ENCODE assay signal across 8 cellular contexts in the genomic region with DNA sequence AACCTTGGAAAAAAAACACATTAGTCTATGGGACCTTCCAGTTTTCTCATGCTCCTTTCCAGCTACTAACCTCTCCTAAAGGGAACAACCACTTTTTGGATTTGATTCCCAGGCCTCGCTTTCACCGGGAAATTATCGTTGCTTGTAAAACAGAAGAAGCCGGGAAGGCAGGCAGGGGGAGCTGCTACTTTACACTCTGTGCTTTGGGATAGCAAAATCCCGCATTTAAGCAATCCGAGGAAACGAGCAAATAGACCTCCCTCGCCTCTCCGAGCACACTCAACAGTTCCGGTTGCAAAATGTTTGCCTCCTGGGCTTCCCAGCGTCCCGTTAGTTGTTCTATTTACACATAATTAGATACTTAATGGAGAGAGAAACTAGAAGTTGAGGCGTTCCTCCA. TPM values are rescaled to one million over a fixed set of nuclear protein-coding genes. Genes with fewer than 3 reads are reported as not detected.
A peak's percentile ranks its signal among the peaks of the same experiment; 100 is the strongest.
DNase-seq lines count a peak whose midpoint lies in the region; ATAC-seq and TF ChIP-seq lines count a peak whose summit lies in the region.

No MANE protein-coding gene starts in this region.

- H3K4ac ChIP-seq in mesenchymal stem cell (ENCODE audit: low read depth in 1 of 2, low read length in 2 of 2): no peak overlapping the region

- H3K27me3 ChIP-seq in endocrine pancreas (ENCODE audit: control insufficient read depth, insufficient read depth, low read length): peaks cover 5% of the 10 kb centered on the region
- peaks cover 26 to 44% of the 10 kb centered on the region in 2 experiments for H3K27me3 ChIP-seq in mesenchymal stem cell (ENCODE audit: control insufficient read depth in 1 of 2, insufficient read depth in 1 of 2, low read length in 2 of 2)
- H3K27me3 ChIP-seq in thymus (ENCODE audit: control insufficient read depth, insufficient read depth): no peaks in the 10 kb centered on the region

- H3K14ac ChIP-seq in mesenchymal stem cell (ENCODE audit: low read length in 2 of 2): no peak overlapping the region

- no peak overlapping the region for H2AK5ac ChIP-seq in mesenchymal stem cell (ENCODE audit: low read length, severe bottlenecking)

- H3K4me1 ChIP-seq in ES-I3 (ENCODE audit: insufficient read depth, low read length): peaks cover 4% of the 10 kb centered on the region; the same call in 1 of the 2 replicates
- peaks cover 4% of the 10 kb centered on the region for H3K4me1 ChIP-seq in endocrine pancreas (ENCODE audit: control insufficient read depth, insufficient read depth, low read length)
- peaks cover 8% of the 10 kb centered on the region for H3K4me1 ChIP-seq in mesenchymal stem cell (ENCODE audit: control insufficient read depth, insufficient read depth, low read depth, low read length)
- peaks cover 25% of the 10 kb centered on the region for H3K4me1 ChIP-seq in thymus (ENCODE audit: control insufficient read depth, insufficient read depth, low read length)

- no peak overlapping the region for H2BK120ac ChIP-seq in mesenchymal stem cell (ENCODE audit: low read depth, low read length)

- WGBS in mesenchymal stem cell: 0% methylated on average over 7 of the region's 13 CpGs
- 1% methylated on average over 13 of the region's 13 CpGs for WGBS in thymus

- H3K4me3 ChIP-seq in endocrine pancreas (ENCODE audit: control insufficient read depth, insufficient read depth, low read length) (peak overlapping the region; percentile 52), mesenchymal stem cell (ENCODE audit: insufficient read depth in 1 of 2, low read depth in 1 of 2, low read length in 2 of 2) (peak overlapping the region in 1 of 2 experiments; percentile 79), thymus (ENCODE audit: low read length) (peak overlapping the region; percentile 92)

- no peak overlapping the region for H3K27ac ChIP-seq in 22Rv1
- H3K27ac ChIP-seq in mesenchymal stem cell (ENCODE audit: low read length, poor library complexity, severe bottlenecking): no peak overlapping the region
- peak overlapping the region; percentile 81 for H3K27ac ChIP-seq in thymus (ENCODE audit: low read depth)

- H3K9me3 ChIP-seq in ES-I3 (ENCODE audit: control insufficient read depth, insufficient read depth, low read length) (no peaks in the 10 kb centered on the region), endocrine pancreas (ENCODE audit: control insufficient read depth, low read length) (no peaks in the 10 kb centered on the region), mesenchymal stem cell (ENCODE audit: control insufficient read depth, low read length) (no peaks in the 10 kb centered on the region), thymus (ENCODE audit: control insufficient read depth) (no peaks in the 10 kb centered on the region)

- no peak overlapping the region for H4K91ac ChIP-seq in mesenchymal stem cell (ENCODE audit: low read length)

- H3K23ac ChIP-seq in mesenchymal stem cell (ENCODE audit: low read length in 2 of 2): no peak overlapping the region

- peak; percentile 54 for TF ChIP-seq CTCF in 22Rv1 (IDR thresholded peaks at IDR 0.05)

- H3K36me3 ChIP-seq in ES-I3 (ENCODE audit: insufficient read depth, low read length): no peaks in the 10 kb centered on the region
- H3K36me3 ChIP-seq in endocrine pancreas (ENCODE audit: control insufficient read depth, insufficient read depth, low read length): no peaks in the 10 kb centered on the region
- H3K36me3 ChIP-seq in mesenchymal stem cell (ENCODE audit: control insufficient read depth in 1 of 2, insufficient read depth in 2 of 2, low read depth in 1 of 2, low read length in 2 of 2): no peaks in the 10 kb centered on the region
- H3K36me3 ChIP-seq in thymus (ENCODE audit: control insufficient read depth, insufficient read depth): peaks cover 15% of the 10 kb centered on the region

- DNase-seq in RPMI8226: peak; percentile 25
- DNase-seq in mesenchymal stem cell: peak; percentile 88
- DNase-seq in HT-29 (ENCODE audit: low spot score): no peak

- no peaks in the 10 kb centered on the region for H3K79me1 ChIP-seq in mesenchymal stem cell (replicated peaks; ENCODE audit: low read length, poor library complexity, severe bottlenecking)

- ATAC-seq in HG03095 (IDR thresholded peaks at IDR 0.05; ENCODE audit: unreplicated experiment): no peak

- H4K8ac ChIP-seq in mesenchymal stem cell (ENCODE audit: low read length): no peak overlapping the region

- no peak overlapping the region for H2BK12ac ChIP-seq in mesenchymal stem cell (ENCODE audit: low read length in 2 of 2)

- H3K18ac ChIP-seq in mesenchymal stem cell (ENCODE audit: low read depth in 1 of 2, low read length in 2 of 2): no peak overlapping the region

- H3K4me2 ChIP-seq in mesenchymal stem cell (ENCODE audit: low read length, poor library complexity, severe bottlenecking): peak overlapping the region; percentile 100

- no peak overlapping the region for H2BK15ac ChIP-seq in mesenchymal stem cell (ENCODE audit: low read depth, poor library complexity, severe bottlenecking)

- H2BK5ac ChIP-seq in mesenchymal stem cell (ENCODE audit: low read depth, low read length, poor library complexity, severe bottlenecking): no peak overlapping the region

- H3K9ac ChIP-seq in ES-I3 (ENCODE audit: low read depth, low read length) (peak overlapping the region; percentile 81), endocrine pancreas (ENCODE audit: control insufficient read depth, insufficient read depth, low read length) (no peak overlapping the region), mesenchymal stem cell (ENCODE audit: low read length) (peak overlapping the region; percentile 75)

- no peak overlapping the region for H2AFZ ChIP-seq in mesenchymal stem cell (ENCODE audit: low read depth, low read length)

RNA-seq across cellular contexts. Expression of a gene that starts 1.2 kb away (rescaled TPM):
- polyA plus RNA-seq in mesenchymal stem cell (2013, experiment 1 of 2): 0.41 TPM
- polyA plus RNA-seq in mesenchymal stem cell (2013, experiment 2 of 2): 0.42 TPM
- 31.0 TPM for polyA plus RNA-seq in thymus
- total RNA-seq in HT-29 (2014; rRNA removed; shearing (Covaris generic)): 0.05 TPM in 1 of 2 replicates, not detected in the other
